ENCODE assay signal across 18 cellular contexts in genomic region chr4:183158062-183158461, GRCh38. TPM values are rescaled to one million over a fixed set of nuclear protein-coding genes. Genes with fewer than 3 reads are reported as not detected.
DNase-seq lines count a peak whose midpoint lies in the region; ATAC-seq and TF ChIP-seq lines count a peak whose summit lies in the region.
"Had no signal": no experiment of that assay in that cellular context is flagged by ENCODE, and none has a peak within 500 bp of the region (broad histone marks: within the 10 kb centered on the region; RNA-seq: fewer than 3 reads in every experiment).

No MANE protein-coding gene starts in this region.

- no peak overlapping the region for H3K4me3 ChIP-seq in brain microvascular endothelial cell (ENCODE audit: low read depth, low read length)
- H3K4me3 ChIP-seq: left lung, mucosa of descending colon, vagina had no signal

- no peak overlapping the region for H3K4me3 Mint-ChIP-seq in nephron progenitor cell
- no peak overlapping the region for H3K4me3 Mint-ChIP-seq in natural killer cell treated with Interleukin-12 subunit alpha and Interleukin-12 subunit beta and Interleukin-15 and Interleukin-18, amount 100 ng/mL, for 72 hours
- H3K4me3 Mint-ChIP-seq: T-helper 17 cell had no signal

- peaks cover 12% of the 10 kb centered on the region for H3K36me3 Mint-ChIP-seq in nephron progenitor cell (ENCODE audit: low read depth)
- H3K36me3 Mint-ChIP-seq in natural killer cell treated with Interleukin-12 subunit alpha and Interleukin-12 subunit beta and Interleukin-15 and Interleukin-18, amount 100 ng/mL, for 72 hours = no peaks in the 10 kb centered on the region

- no peak for TF ChIP-seq CTCF in brain microvascular endothelial cell (IDR thresholded peaks at IDR 0.05; ENCODE audit: low read depth, low read length, missing control alignments)
- no peak for TF ChIP-seq CTCF in nephron progenitor cell (IDR thresholded peaks at IDR 0.05)

- in situ Hi-C loops in brain microvascular endothelial cell (cut with HindIII; ENCODE audit: low pct_ligation_motif_present, low sequenced_read_pairs) = no loop called here

- H3K27me3 Mint-ChIP-seq in nephron progenitor cell (ENCODE audit: low read depth, poor library complexity) = no peaks in the 10 kb centered on the region
- H3K27me3 Mint-ChIP-seq in natural killer cell treated with Interleukin-12 subunit alpha and Interleukin-12 subunit beta and Interleukin-15 and Interleukin-18, amount 100 ng/mL, for 72 hours = peaks cover 13 to 15% of the 10 kb centered on the region in 2 donors
- H3K27me3 Mint-ChIP-seq: T-helper 17 cell had no signal

- no peaks in the 10 kb centered on the region for H3K36me3 ChIP-seq in brain microvascular endothelial cell (replicated peaks)
- H3K36me3 ChIP-seq: left lung, vagina had no signal

- H3K4me1 Mint-ChIP-seq in nephron progenitor cell = peaks cover 43% of the 10 kb centered on the region
- peaks cover 0 to 12% of the 10 kb centered on the region in 2 donors for H3K4me1 Mint-ChIP-seq in natural killer cell treated with Interleukin-12 subunit alpha and Interleukin-12 subunit beta and Interleukin-15 and Interleukin-18, amount 100 ng/mL, for 72 hours (ENCODE audit: low read depth in 2 of 2)

- ATAC-seq in HG02852 (IDR thresholded peaks at IDR 0.05; ENCODE audit: unreplicated experiment) (no peak), GM19397 (IDR thresholded peaks at IDR 0.05; ENCODE audit: unreplicated experiment) (no peak)
- ATAC-seq in natural killer cell treated with Interleukin-12 subunit alpha and Interleukin-12 subunit beta and Interleukin-15 and Interleukin-18, amount 100 ng/mL, for 72 hours = no peak
- ATAC-seq: left lung, mucosa of descending colon, Right ventricle myocardium inferior, sciatic nerve, T-helper 17 cell had no signal

- H3K27me3 ChIP-seq in brain microvascular endothelial cell (replicated peaks) = no peaks in the 10 kb centered on the region
- H3K27me3 ChIP-seq: left lung, vagina had no signal

- peak overlapping the region; percentile 7 for H3K27ac Mint-ChIP-seq in nephron progenitor cell
- no peak overlapping the region for H3K27ac Mint-ChIP-seq in natural killer cell treated with Interleukin-12 subunit alpha and Interleukin-12 subunit beta and Interleukin-15 and Interleukin-18, amount 100 ng/mL, for 72 hours
- H3K27ac Mint-ChIP-seq: activated T-helper 2 cell treated with anti-CD3 and anti-CD28 coated beads, Interferon-gamma antibody, Interleukin-2, Interleukin-4, amounts not matched to agents 10 μg/mL and 5 μg/mL and 100 μg/mL, durations not matched to agents 14 hours and 24 hours and 36 hours; T-helper 17 cell had no signal

- H3K9me3 Mint-ChIP-seq in nephron progenitor cell = no peaks in the 10 kb centered on the region
- H3K9me3 Mint-ChIP-seq in natural killer cell treated with Interleukin-12 subunit alpha and Interleukin-12 subunit beta and Interleukin-15 and Interleukin-18, amount 100 ng/mL, for 72 hours = no peaks in the 10 kb centered on the region
- H3K9me3 Mint-ChIP-seq: activated T-helper 2 cell treated with anti-CD3 and anti-CD28 coated beads, Interferon-gamma antibody, Interleukin-2, Interleukin-4, amounts not matched to agents 10 μg/mL and 5 μg/mL and 100 μg/mL, durations not matched to agents 14 hours and 24 hours and 36 hours had no signal

- DNase-seq in ELR (ENCODE audit: low read depth) = peak; percentile 19
- peak; percentile 87 for DNase-seq in MV-4-11 (lab: John Stamatoyannopoulos, UW)
- peak; percentile 72 for DNase-seq in brain microvascular endothelial cell
- no peak for DNase-seq in nephron progenitor cell
- DNase-seq in activated naive CD4-positive, alpha-beta T cell treated with anti-CD3 and anti-CD28 coated beads, Interleukin-2, amount 50 U/mL, for 16 hours = no peak
- DNase-seq in natural killer cell treated with Interleukin-12 subunit alpha and Interleukin-12 subunit beta and Interleukin-15 and Interleukin-18, amount 100 ng/mL, for 72 hours (ENCODE audit: low spot score) = no peak
- DNase-seq: left lung, mucosa of descending colon, NCI-H146, NCI-H345, occipital lobe, T-helper 17 cell had no signal

- no peak overlapping the region for H3K27ac ChIP-seq in brain microvascular endothelial cell
- H3K27ac ChIP-seq: left lung, vagina had no signal

RNA-seq across cellular contexts. Expression of gene WWC2, which starts 59.0 kb away (rescaled TPM):
- 10 to 100 TPM in 1 of 2 donors, 1 to 10 TPM in 1; 5.1 to 10.0 TPM for total RNA-seq in natural killer cell treated with Interleukin-12 subunit alpha and Interleukin-12 subunit beta and Interleukin-15 and Interleukin-18, amount 100 ng/mL, for 72 hours

Comparison
In these comparisons a context has a peak if more than half of its experiments do, and no peak if none do; other contexts are left out.
1. DNase-seq: peak in ELR (single experiment), MV-4-11 (single experiment) and brain microvascular endothelial cell (single experiment); none in nephron progenitor cell (single experiment), activated naive CD4-positive, alpha-beta T cell treated with anti-CD3 and anti-CD28 coated beads, Interleukin-2, amount 50 U/mL, for 16 hours (single experiment) and natural killer cell treated with Interleukin-12 subunit alpha and Interleukin-12 subunit beta and Interleukin-15 and Interleukin-18, amount 100 ng/mL, for 72 hours (single experiment).